ENCODE assay signal across 9 cellular contexts in genomic region chr2:23460228-23460627, GRCh38.
DNase-seq lines count a peak whose midpoint lies in the region; ATAC-seq and TF ChIP-seq lines count a peak whose summit lies in the region.
"Had no signal": no experiment of that assay in that cellular context is flagged by ENCODE, and none has a peak within 500 bp of the region (broad histone marks: within the 10 kb centered on the region; RNA-seq: fewer than 3 reads in every experiment).

No MANE protein-coding gene starts in this region.

- POLR2A ChIA-PET in HEK293T (lab: Yijun Ruan, JAX) = no interaction called here

- CTCF ChIA-PET in HEK293T (lab: Yijun Ruan, JAX) = interaction anchor here (0.6 kb wide), 1 partner anchor 298 kb away, joined by 3 read pairs; no protein-coding TSS in a partner anchor

- peak; percentile 74 for TF ChIP-seq CTCF in cardiac fibroblast (IDR thresholded peaks at IDR 0.05; ENCODE audit: low read depth, low read length)

- H3K4me3 ChIP-seq in cardiac fibroblast (replicated peaks in 1 of 2; ENCODE audit: low read depth in 2 of 2, low read length in 2 of 2) = no peak overlapping the region
- H3K4me3 ChIP-seq: upper lobe of left lung had no signal

- DNase-seq in NCI-H82 (lab: John Stamatoyannopoulos, UW) (peak; percentile 50), NCI-H82 treated with DMSO at 0.1 percent for 48 hours (lab: John Stamatoyannopoulos, UW; ENCODE audit: unreplicated experiment) (no peak), cardiac fibroblast (ENCODE audit: low read depth in 2 of 2) (peak; percentile 27 to 64), pons (ENCODE audit: low spot score) (no peak), HEK293T (ENCODE audit: extremely low spot score) (no peak), NCI-H510A treated with DMSO at 0.1 percent for 48 hours (lab: John Stamatoyannopoulos, UW) (no peak)
- peak; percentile 10 for DNase-seq in stimulated activated CD8-positive, alpha-beta memory T cell treated with anti-CD3 and anti-CD28 coated beads, Interleukin-4, amount 100 ng/mL, for 48 hours
- DNase-seq: upper lobe of left lung had no signal

- ATAC-seq in HG03432 (IDR thresholded peaks at IDR 0.05; ENCODE audit: unreplicated experiment) = peak; percentile 73

TF ChIP-seq in HEK293T, 16 proteins besides CTCF, POLR2A, EP300 and RAD21:
- no peak for TF ChIP-seq FOXA1 (IDR thresholded peaks at IDR 0.05)

Comparison
In these comparisons a context has a peak if more than half of its experiments do, and no peak if none do; other contexts are left out.
1. DNase-seq: peak in NCI-H82 (single experiment), cardiac fibroblast (2 of 2) and stimulated activated CD8-positive, alpha-beta memory T cell treated with anti-CD3 and anti-CD28 coated beads, Interleukin-4, amount 100 ng/mL, for 48 hours (single experiment); none in NCI-H82 treated with DMSO at 0.1 percent for 48 hours (single experiment), pons (single experiment), HEK293T (single experiment) and NCI-H510A treated with DMSO at 0.1 percent for 48 hours (single experiment).